Comparison of ENCODE assay signal across 8 cellular contexts in the genomic region with DNA sequence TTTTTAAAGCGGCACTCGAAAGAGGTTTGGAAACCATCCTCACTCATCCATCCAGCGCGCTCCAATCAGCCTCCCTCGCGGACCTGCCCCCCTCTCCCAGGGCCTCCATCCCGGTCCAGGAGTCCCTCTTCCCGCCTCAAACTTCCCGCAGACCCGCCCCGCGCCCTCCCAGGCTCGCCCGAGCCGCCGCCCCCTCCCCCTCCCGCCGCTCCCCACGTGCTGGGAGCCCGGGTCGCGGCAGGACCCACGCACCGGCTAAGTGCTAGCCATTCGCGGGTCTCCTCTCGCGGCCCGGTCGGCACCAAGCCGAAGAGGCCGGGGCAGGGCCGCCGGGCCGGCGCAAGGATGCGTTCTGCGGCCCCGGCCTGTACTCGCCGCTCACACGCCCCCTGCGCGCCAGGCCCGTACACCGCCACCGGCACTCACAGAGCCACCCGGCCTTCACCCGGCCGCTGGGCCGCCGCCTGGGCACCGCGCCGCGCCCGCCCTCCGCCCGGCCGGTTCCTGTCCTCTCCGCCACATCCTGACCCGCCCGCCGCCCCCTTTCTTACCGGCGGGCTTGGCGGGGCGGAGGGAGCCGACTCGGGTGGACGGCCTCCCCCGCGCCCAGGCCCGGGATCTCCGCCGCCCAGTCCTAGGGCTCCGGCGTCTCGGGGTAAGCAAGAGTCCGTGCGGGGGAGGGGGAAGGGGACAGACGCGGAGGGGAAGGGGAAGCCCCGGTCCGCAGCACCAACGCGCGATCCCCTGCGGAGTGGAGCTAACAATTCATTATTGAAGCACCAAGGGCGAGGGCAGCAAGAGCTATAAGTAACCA. TPM values are rescaled to one million over a fixed set of nuclear protein-coding genes. Genes with fewer than 3 reads are reported as not detected.
DNase-seq lines count a peak whose midpoint lies in the region; ATAC-seq and TF ChIP-seq lines count a peak whose summit lies in the region.

No MANE protein-coding gene starts in this region.

- H3K79me2 ChIP-seq in PC-3 (ENCODE audit: low read length): peaks cover 80% of the 10 kb centered on the region

- H2AFZ ChIP-seq in PC-3 (ENCODE audit: low read length): peak overlapping the region; percentile 73

- CTCF ChIA-PET in PC-3 (lab: Charles Lee): interaction anchor here (0.6 to 1.0 kb wide), 2 partner anchors 104 to 131 kb away, joined by 4 to 9 read pairs; no protein-coding TSS in a partner anchor

- peaks cover 21% of the 10 kb centered on the region for H3K4me1 ChIP-seq in PC-3 (ENCODE audit: insufficient read depth, low read length)
- peaks cover 0 to 65% (median 26%) of the 10 kb centered on the region in 4 donors for H3K4me1 ChIP-seq in tibial nerve

- peak overlapping the region; percentile 97 for H3K4me2 ChIP-seq in PC-3 (ENCODE audit: low read length)

- H3F3A ChIP-seq in PC-3 (ENCODE audit: low read length, unreplicated experiment): no peaks in the 10 kb centered on the region

- H3K27me3 ChIP-seq in PC-3 (ENCODE audit: low read length): no peaks in the 10 kb centered on the region
- H3K27me3 ChIP-seq in tibial nerve: no peaks in the 10 kb centered on the region

- intact Hi-C loops in PC-3 (cut with micrococcal nuclease): loop anchor here (1.0 kb wide), 1 partner anchor 22 kb away; no protein-coding TSS in a partner anchor

- no peak for TF ChIP-seq EP300 in tibial nerve (IDR thresholded peaks at IDR 0.05)

- H3K4me3 ChIP-seq in PC-3 (ENCODE audit: low read length) (peak overlapping the region; percentile 98), tibial nerve (peak overlapping the region; percentile 71 to 97 (median 80))

- peak overlapping the region; percentile 100 for H3K9ac ChIP-seq in PC-3 (ENCODE audit: low read length)

- peak in 1 of 2 donors; percentile 6 for TF ChIP-seq POLR2A in tibial nerve (IDR thresholded peaks at IDR 0.05)

- 1% methylated on average over 34 to 43 of the region's 90 CpGs for WGBS in tibial nerve, 2 donors

- TF ChIP-seq CTCF in PC-3 (conservative IDR thresholded peaks at IDR 0.05; ENCODE audit: low read depth, low read length) (no peak), tibial nerve (IDR thresholded peaks at IDR 0.05) (no peak)

- H3K9me2 ChIP-seq in PC-3 (replicated peaks; ENCODE audit: low read length): no peaks in the 10 kb centered on the region

- POLR2A ChIA-PET in PC-3 (lab: Charles Lee; ENCODE audit: unreplicated experiment): interaction anchor here (0.6 kb wide), 1 partner anchor 44 kb away, joined by 3 read pairs; no protein-coding TSS in a partner anchor

- H3K27ac ChIP-seq in PC-3 (ENCODE audit: low read length) (peak overlapping the region; percentile 99), tibial nerve (peak overlapping the region; percentile 99 to 100 (median 100))

- H3K9me3 ChIP-seq in PC-3 (ENCODE audit: low read length) (no peaks in the 10 kb centered on the region), tibial nerve (no peaks in the 10 kb centered on the region)

- H4K20me1 ChIP-seq in PC-3 (ENCODE audit: low read length): peaks cover 35% of the 10 kb centered on the region

- DNase-seq in AG20443 (ENCODE audit: low spot score) (peak; percentile 78), PC-3 (peak; percentile 55), germinal center (ENCODE audit: low spot score) (peak; percentile 51), occipital lobe (lab: John Stamatoyannopoulos, UW) (peak; percentile 49), tibial nerve (ENCODE audit: low spot score in 2 of 2) (peak; percentile 62 to 64)
- DNase-seq in activated naive CD4-positive, alpha-beta T cell treated with anti-CD3 and anti-CD28 coated beads, Interleukin-2, amount 50 U/mL, for 16 hours: peak; percentile 54

- BruUV-seq in PC-3 (replicated peaks; lab: Mats Ljungman, UMichigan): no TSS peak

- H3K36me3 ChIP-seq in PC-3 (ENCODE audit: low read depth, low read length) (peaks cover 29% of the 10 kb centered on the region), tibial nerve (peaks cover 0 to 15% (median 7%) of the 10 kb centered on the region in 3 donors)

- ATAC-seq in GM19023 (IDR thresholded peaks at IDR 0.05; ENCODE audit: unreplicated experiment): peak; percentile 32
- peak; percentile 27 for ATAC-seq in HG03196 (IDR thresholded peaks at IDR 0.05; ENCODE audit: unreplicated experiment)
- peak; percentile 31 for ATAC-seq in PC-3

RNA-seq across cellular contexts. Expression of a gene that starts 0.6 kb away (rescaled TPM):
- 45.9 and 52.3 TPM in 2 replicates for total RNA-seq in PC-3 (2014; rRNA removed)
- total RNA-seq in occipital lobe: 92.5 TPM
- 10 to 100 TPM; 46.3 to 82.5 (median 58.2) TPM for total RNA-seq in tibial nerve

Comparison
In these comparisons a context has a peak if more than half of its experiments do, and no peak if none do; other contexts are left out.
1. Peak in every context shown above with its lines: DNase-seq, ATAC-seq, H3K4me3 ChIP-seq and H3K27ac ChIP-seq.